25 cellular contexts compared by ENCODE assay signal in the genomic region with DNA sequence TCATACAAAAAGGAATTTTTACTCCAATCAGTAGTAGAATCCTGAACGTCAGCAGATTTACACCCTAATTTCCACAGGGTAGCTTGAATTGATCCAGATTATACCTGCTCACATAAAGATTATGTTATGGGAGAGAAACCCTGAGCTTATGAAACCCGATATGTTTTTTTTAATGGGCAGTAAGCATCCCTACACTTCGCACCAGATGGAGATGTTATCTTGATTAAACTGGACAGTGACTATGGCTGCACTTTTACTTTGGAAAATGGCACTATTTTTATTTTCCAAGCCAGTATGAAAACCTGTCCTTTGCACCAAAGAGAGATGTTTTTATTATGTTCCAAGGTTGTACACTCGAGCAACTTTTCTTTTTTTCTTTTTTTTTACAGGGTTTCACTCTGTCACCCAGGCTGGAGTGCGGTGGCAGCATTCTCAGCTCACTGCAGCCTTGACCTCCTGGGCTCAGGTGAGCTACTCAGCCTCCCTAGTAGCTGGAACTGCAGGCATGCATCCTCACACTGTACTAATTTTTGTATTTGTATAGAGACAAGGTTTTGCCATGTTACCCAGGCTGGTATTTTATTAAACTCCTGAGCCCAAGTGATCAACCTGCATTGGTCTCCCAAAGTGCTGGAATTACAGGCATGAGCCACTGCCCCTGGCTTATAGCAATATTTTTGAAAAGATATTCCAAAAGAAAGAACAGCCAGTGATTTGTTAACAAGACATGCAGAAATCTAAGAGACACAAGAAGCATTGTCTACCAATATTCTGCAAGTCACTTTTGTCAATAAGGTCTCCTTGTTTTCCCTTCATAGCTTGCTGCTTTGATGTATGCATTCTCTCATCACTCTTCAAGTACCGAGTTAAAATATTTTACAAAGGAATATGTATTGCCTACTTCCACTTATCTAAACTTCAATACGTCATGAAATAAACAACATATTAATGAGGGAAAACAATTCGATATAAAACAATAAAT.
"Had no signal": no experiment of that assay in that cellular context is flagged by ENCODE, and none has a peak within 500 bp of the region (broad histone marks: within the 10 kb centered on the region; RNA-seq: fewer than 3 reads in every experiment).

No MANE protein-coding gene starts in this region.

- H3K4me1 ChIP-seq: adrenal gland, esophagus squamous epithelium, parathyroid adenoma, spleen, suprapubic skin, tibial nerve had no signal

- H3K36me3 ChIP-seq: adrenal gland, esophagus squamous epithelium, spleen, suprapubic skin, tibial nerve had no signal

- ATAC-seq: activated CD8-positive, alpha-beta T cell treated with anti-CD3 and anti-CD28 coated beads for 36 hours; activated T-cell treated with anti-CD3 and anti-CD28 coated beads, Interleukin-2, amount 50 U/mL, for 72 hours; body of pancreas; left ventricle myocardium superior; right cardiac atrium; T-helper 17 cell had no signal

- H3K27me3 ChIP-seq: adrenal gland, body of pancreas, esophagus squamous epithelium, spleen, suprapubic skin, tibial nerve had no signal

- H3K27ac ChIP-seq: adrenal gland, body of pancreas, epithelial cell of prostate, esophagus squamous epithelium, parathyroid adenoma, spleen, suprapubic skin, tibial nerve had no signal

- H3K4me3 ChIP-seq: adrenal gland, body of pancreas, esophagus squamous epithelium, spleen, suprapubic skin, tibial nerve had no signal

- H3K79me2 ChIP-seq: parathyroid adenoma had no signal

- DNase-seq: activated CD4-positive, alpha-beta T cell treated with anti-CD3 and anti-CD28 coated beads, Interleukin-2, amount 10 ng/mL, durations not matched to agents 7 days and 5 days; activated CD4-positive, CD25-positive, alpha-beta regulatory T cell treated with anti-CD3 and anti-CD28 coated beads, Interleukin-2, amount 50 U/mL, for 72 hours; activated CD8-positive, alpha-beta T cell treated with anti-CD3 and anti-CD28 coated beads for 36 hours; activated effector memory CD4-positive, alpha-beta T cell treated with Interleukin-2 at 50 U/mL for 16 hours; activated naive CD4-positive, alpha-beta T cell treated with anti-CD3 and anti-CD28 coated beads for 36 hours; activated naive CD8-positive, alpha-beta T cell treated with anti-CD3 and anti-CD28 coated beads for 36 hours; activated T-cell treated with anti-CD3 and anti-CD28 coated beads, Interleukin-2, amount 50 U/mL, for 72 hours; adrenal gland; effector CD8-positive, alpha-beta T cell; esophagus squamous epithelium; glutamatergic neuron; islet precursor cell; left ventricle myocardium superior; naive B cell; occipital lobe; right cardiac atrium; spleen; stimulated activated naive CD4-positive, alpha-beta T cell; T-helper 17 cell; T1000 had no signal

- H3K9ac ChIP-seq: parathyroid adenoma had no signal

- H2AFZ ChIP-seq: parathyroid adenoma had no signal

- H3K9me3 ChIP-seq: adrenal gland, body of pancreas, esophagus squamous epithelium, spleen, suprapubic skin, tibial nerve had no signal
